ENCODE assay signal across 12 cellular contexts in genomic region chr1:202007703-202008489, GRCh38. TPM values are rescaled to one million over a fixed set of nuclear protein-coding genes. Genes with fewer than 3 reads are reported as not detected.
DNase-seq lines count a peak whose midpoint lies in the region; ATAC-seq and TF ChIP-seq lines count a peak whose summit lies in the region.
"Had no signal": no experiment of that assay in that cellular context is flagged by ENCODE, and none has a peak within 500 bp of the region (broad histone marks: within the 10 kb centered on the region; RNA-seq: fewer than 3 reads in every experiment).

No MANE protein-coding gene starts in this region.

- peak; percentile 66 for DNase-seq in CMK (ENCODE audit: low read depth)
- DNase-seq in M059J (ENCODE audit: low read depth) = peak; percentile 78
- peak; percentile 74 to 87 for DNase-seq in breast epithelium (ENCODE audit: low spot score in 2 of 2)
- DNase-seq in lung (ENCODE audit: low spot score) = peak; percentile 90
- DNase-seq in esophagus muscularis mucosa (ENCODE audit: extremely low spot score) = no peak
- no peak for DNase-seq in cerebellar cortex (ENCODE audit: low spot score)
- no peak for DNase-seq in GF-D8 (lab: John Stamatoyannopoulos, UW)
- no peak for DNase-seq in activated CD8-positive, alpha-beta T cell treated with anti-CD3 and anti-CD28 coated beads for 36 hours
- DNase-seq: activated naive CD4-positive, alpha-beta T cell treated with Interleukin-2 at 50 U/mL for 16 hours; naive thymus-derived CD8-positive, alpha-beta T cell; NCI-H146 had no signal

- H3K27me3 Mint-ChIP-seq in activated CD8-positive, alpha-beta T cell treated with anti-CD3 and anti-CD28 coated beads for 36 hours = no peaks in the 10 kb centered on the region
- H3K27me3 Mint-ChIP-seq: naive thymus-derived CD8-positive, alpha-beta T cell had no signal

- intact Hi-C loops in breast epithelium (cut with DNase I; ENCODE audit: low total_unique reads) = loop anchor here (5.0 kb wide), 1 partner anchor 109 kb away; no protein-coding TSS in a partner anchor
- intact Hi-C loops in esophagus muscularis mucosa (cut with DNase I) = loop anchor here (5.0 kb wide), 1 partner anchor 109 kb away; no protein-coding TSS in a partner anchor
- intact Hi-C loops in activated CD8-positive, alpha-beta T cell treated with anti-CD3 and anti-CD28 coated beads for 36 hours (cut with micrococcal nuclease) = loop anchor here (5.0 kb wide), 2 partner anchors 114 to 129 kb away; partner anchors contain the start of gene GPR37L1

- 62 to 78% methylated on average over 11 to 12 of the region's 12 CpGs for WGBS in lung, 2 donors
- 60% methylated on average over 4 of the region's 12 CpGs for WGBS in esophagus muscularis mucosa

- H3K27ac ChIP-seq in breast epithelium = peak overlapping the region; percentile 74 to 96
- H3K27ac ChIP-seq in lung (ENCODE audit: low read depth in 1 of 2, low read length in 1 of 2) = peak overlapping the region in 1 of 2 donors; percentile 90
- no peak overlapping the region for H3K27ac ChIP-seq in esophagus muscularis mucosa (replicated peaks in 1 of 4)
- H3K27ac ChIP-seq: BLaER1 treated with 17β-estradiol and CSF1 and Interleukin-3, amounts not matched to agents 10 nM and 100 nM had no signal

- H3K27me3 ChIP-seq in breast epithelium = no peaks in the 10 kb centered on the region
- no peaks in the 10 kb centered on the region for H3K27me3 ChIP-seq in lung (ENCODE audit: control insufficient read depth, insufficient read depth)
- no peaks in the 10 kb centered on the region for H3K27me3 ChIP-seq in esophagus muscularis mucosa
- H3K27me3 ChIP-seq: BLaER1 treated with 17β-estradiol and CSF1 and Interleukin-3, amounts not matched to agents 10 nM and 100 nM had no signal

- TF ChIP-seq CTCF in breast epithelium (IDR thresholded peaks at IDR 0.05) (no peak), lung (IDR thresholded peaks at IDR 0.05; ENCODE audit: control extremely low read depth, extremely low read depth) (no peak), esophagus muscularis mucosa (IDR thresholded peaks at IDR 0.05) (no peak)
- TF ChIP-seq CTCF in activated CD8-positive, alpha-beta T cell treated with anti-CD3 and anti-CD28 coated beads for 36 hours (IDR thresholded peaks at IDR 0.05) = no peak

- peaks cover 0 to 12% of the 10 kb centered on the region in 2 donors for H3K4me1 ChIP-seq in breast epithelium
- H3K4me1 ChIP-seq in lung (ENCODE audit: control insufficient read depth in 2 of 2, insufficient read depth in 2 of 2, low read length in 2 of 2) = peaks cover 0 to 2% of the 10 kb centered on the region in 2 donors
- H3K4me1 ChIP-seq in esophagus muscularis mucosa = peaks cover 0 to 12% (median 2%) of the 10 kb centered on the region in 4 donors

- H3K9me3 ChIP-seq in breast epithelium (no peaks in the 10 kb centered on the region), lung (ENCODE audit: control insufficient read depth in 2 of 2, insufficient read depth in 1 of 2, low read length in 1 of 2) (no peaks in the 10 kb centered on the region), esophagus muscularis mucosa (no peaks in the 10 kb centered on the region)
- H3K9me3 ChIP-seq: BLaER1 treated with 17β-estradiol and CSF1 and Interleukin-3, amounts not matched to agents 10 nM and 100 nM had no signal

- CTCF ChIA-PET in activated CD8-positive, alpha-beta T cell treated with anti-CD3 and anti-CD28 coated beads for 36 hours (lab: Charles Lee) = interaction anchor here (0.7 to 7.2 kb wide), 8 partner anchors 9 to 127 kb away, joined by 3 to 46 read pairs (median 4); no protein-coding TSS in a partner anchor

- no peak overlapping the region for H3K27ac Mint-ChIP-seq in activated CD8-positive, alpha-beta T cell treated with anti-CD3 and anti-CD28 coated beads for 36 hours

- H3K36me3 ChIP-seq in breast epithelium (no peaks in the 10 kb centered on the region), lung (ENCODE audit: control insufficient read depth in 2 of 2, insufficient read depth in 2 of 2, low read length in 2 of 2) (peaks cover 10 to 31% of the 10 kb centered on the region in 2 donors), esophagus muscularis mucosa (peaks cover 27 to 56% (median 50%) of the 10 kb centered on the region in 4 donors)

- H3K36me3 Mint-ChIP-seq in activated CD8-positive, alpha-beta T cell treated with anti-CD3 and anti-CD28 coated beads for 36 hours (ENCODE audit: low read depth) = peaks cover 22% of the 10 kb centered on the region

- TF ChIP-seq POLR2A in breast epithelium (IDR thresholded peaks at IDR 0.05) = no peak
- TF ChIP-seq POLR2A in esophagus muscularis mucosa (IDR thresholded peaks at IDR 0.05; ENCODE audit: low read depth) = no peak

- POLR2A ChIA-PET in activated CD8-positive, alpha-beta T cell treated with anti-CD3 and anti-CD28 coated beads for 36 hours (lab: Charles Lee) = no interaction called here

- H3K4me1 Mint-ChIP-seq in activated CD8-positive, alpha-beta T cell treated with anti-CD3 and anti-CD28 coated beads for 36 hours (ENCODE audit: low read depth) = peaks cover 2% of the 10 kb centered on the region

- ATAC-seq in lung (ENCODE audit: insufficient read depth, low FRiP score) = peak; percentile 42
- no peak for ATAC-seq in activated CD8-positive, alpha-beta T cell treated with anti-CD3 and anti-CD28 coated beads for 36 hours
- ATAC-seq: naive thymus-derived CD8-positive, alpha-beta T cell had no signal

- no peak overlapping the region for H3K4me3 Mint-ChIP-seq in activated CD8-positive, alpha-beta T cell treated with anti-CD3 and anti-CD28 coated beads for 36 hours
- H3K4me3 Mint-ChIP-seq: naive thymus-derived CD8-positive, alpha-beta T cell had no signal

- no peaks in the 10 kb centered on the region for H3K9me3 Mint-ChIP-seq in activated CD8-positive, alpha-beta T cell treated with anti-CD3 and anti-CD28 coated beads for 36 hours
- H3K9me3 Mint-ChIP-seq: naive thymus-derived CD8-positive, alpha-beta T cell had no signal

- H3K4me3 ChIP-seq in breast epithelium (peak overlapping the region in 2 of 3 donors; percentile 23 to 50), lung (peak overlapping the region; percentile 3), esophagus muscularis mucosa (no peak overlapping the region)
- H3K4me3 ChIP-seq: BLaER1 treated with 17β-estradiol and CSF1 and Interleukin-3, amounts not matched to agents 10 nM and 100 nM had no signal

- TF ChIP-seq EP300 in esophagus muscularis mucosa (IDR thresholded peaks at IDR 0.05) = no peak

RNA-seq across cellular contexts. Expression of gene ELF3, which starts 2.5 kb away (rescaled TPM):
- 0.15 and 2.3 TPM in 2 replicates for total RNA-seq in M059J (2014; rRNA removed; shearing (Covaris generic))
- total RNA-seq in breast epithelium (1,000 to 10,000 TPM in 1 of 3 donors, 100 to 1,000 TPM in 1, 1 to 10 TPM in 1; 1.3 to 1,061 (median 367) TPM), lung (100 to 1,000 TPM; 150 to 219 TPM), esophagus muscularis mucosa (1 to 10 TPM in 2 of 4 donors, under 1 TPM in 1, not detected in 1; 0.17 to 2.9 (median 1.2) TPM)
- 100 to 1,000 TPM; 143 to 148 TPM for polyA plus RNA-seq in lung
- total RNA-seq in activated CD8-positive, alpha-beta T cell treated with anti-CD3 and anti-CD28 coated beads for 36 hours = under 1 TPM; 0.25 to 0.27 TPM
- polyA plus RNA-seq: naive thymus-derived CD8-positive, alpha-beta T cell had no signal

RNA-seq across cellular contexts. Expression of gene RNPEP, which starts 25.4 kb away (rescaled TPM):
- total RNA-seq in M059J (2014; rRNA removed; shearing (Covaris generic)) = 76.3 and 119 TPM in 2 replicates
- total RNA-seq in breast epithelium = 10 to 100 TPM; 43.0 to 66.7 (median 57.4) TPM
- total RNA-seq in lung = 10 to 100 TPM; 40.7 to 74.9 TPM
- polyA plus RNA-seq in lung = 10 to 100 TPM; 45.9 to 49.2 TPM
- 10 to 100 TPM; 33.0 to 49.0 (median 44.0) TPM for total RNA-seq in esophagus muscularis mucosa
- total RNA-seq in activated CD8-positive, alpha-beta T cell treated with anti-CD3 and anti-CD28 coated beads for 36 hours = 10 to 100 TPM; 37.8 to 39.5 TPM

RNA-seq across cellular contexts. Expression of gene TIMM17A, which starts 52.6 kb away (rescaled TPM):
- total RNA-seq in M059J (2014; rRNA removed; shearing (Covaris generic)) = 85.0 and 113 TPM in 2 replicates
- 10 to 100 TPM; 24.5 to 30.1 (median 26.2) TPM for total RNA-seq in breast epithelium
- 10 to 100 TPM; 25.9 to 44.4 TPM for total RNA-seq in lung
- polyA plus RNA-seq in lung = 10 to 100 TPM; 26.1 to 56.1 TPM
- 10 to 100 TPM; 30.7 to 46.1 (median 32.4) TPM for total RNA-seq in esophagus muscularis mucosa
- 10 to 100 TPM; 75.8 to 76.8 TPM for total RNA-seq in activated CD8-positive, alpha-beta T cell treated with anti-CD3 and anti-CD28 coated beads for 36 hours

Comparison
In these comparisons a context has a peak if more than half of its experiments do, and no peak if none do; other contexts are left out.
1. DNase-seq: peak in CMK (single experiment), M059J (single experiment), breast epithelium (2 of 2) and lung (single experiment); none in esophagus muscularis mucosa (single experiment), cerebellar cortex (single experiment), GF-D8 (single experiment) and activated CD8-positive, alpha-beta T cell treated with anti-CD3 and anti-CD28 coated beads for 36 hours (single experiment).
2. H3K27ac ChIP-seq: peak in breast epithelium (2 of 2); none in esophagus muscularis mucosa (0 of 4).
3. H3K4me3 ChIP-seq: peak in breast epithelium (2 of 3) and lung (single experiment); none in esophagus muscularis mucosa (0 of 4).